In genomic region chr14:54050759-54051158, GRCh38 we compare ENCODE assay signal across 16 cellular contexts.
A peak's percentile ranks its signal among the peaks of the same experiment; 100 is the strongest.
DNase-seq lines count a peak whose midpoint lies in the region; ATAC-seq and TF ChIP-seq lines count a peak whose summit lies in the region.
"Had no signal": no experiment of that assay in that cellular context is flagged by ENCODE, and none has a peak within 500 bp of the region (broad histone marks: within the 10 kb centered on the region; RNA-seq: fewer than 3 reads in every experiment).

No MANE protein-coding gene starts in this region.

- TF ChIP-seq CTCF in Calu3 (IDR thresholded peaks at IDR 0.05; ENCODE audit: unreplicated experiment) (no peak), lower lobe of right lung (IDR thresholded peaks at IDR 0.05) (no peak), stomach (IDR thresholded peaks at IDR 0.05) (no peak), mucosa of descending colon (IDR thresholded peaks at IDR 0.05) (no peak)

- H3K27ac Mint-ChIP-seq in Calu3 (ENCODE audit: unreplicated experiment): no peak overlapping the region
- H3K27ac Mint-ChIP-seq: CD14-positive monocyte; CD8-positive, alpha-beta T cell; HFFc6 had no signal

- WGBS in stomach, 5 donors: 27 to 64% (median 37%) methylated on average over 3 of the region's 3 CpGs

- no peaks in the 10 kb centered on the region for H3K4me1 ChIP-seq in lower lobe of right lung
- H3K4me1 ChIP-seq in stomach: peaks cover 0 to 16% (median 0%) of the 10 kb centered on the region in 4 donors
- H3K4me1 ChIP-seq in mucosa of descending colon (ENCODE audit: low read depth): no peaks in the 10 kb centered on the region

- CTCF ChIA-PET in Calu3 (lab: Charles Lee): no interaction called here

- BruUV-seq in Calu3 (replicated peaks; lab: Mats Ljungman, UMichigan): no TSS peak

- H3K27me3 Mint-ChIP-seq in Calu3 (ENCODE audit: unreplicated experiment): no peaks in the 10 kb centered on the region

- H3K9me3 ChIP-seq in lower lobe of right lung (no peaks in the 10 kb centered on the region), stomach (no peaks in the 10 kb centered on the region), mucosa of descending colon (no peaks in the 10 kb centered on the region)
- H3K9me3 ChIP-seq: A549, Caco-2 had no signal

- H3K36me3 Mint-ChIP-seq in Calu3 (ENCODE audit: insufficient read depth, unreplicated experiment): peaks cover 5% of the 10 kb centered on the region
- H3K36me3 Mint-ChIP-seq: CD14-positive monocyte; CD8-positive, alpha-beta T cell had no signal

- TF ChIP-seq EP300 in stomach (IDR thresholded peaks at IDR 0.05): no peak

- ATAC-seq in lower lobe of right lung: peak; percentile 83 to 92
- ATAC-seq in mucosa of descending colon: no peak
- ATAC-seq: A549; CD8-positive, alpha-beta T cell; HepG2 had no signal

- H3K4me1 Mint-ChIP-seq in Calu3 (ENCODE audit: low read depth, unreplicated experiment): peaks cover 46% of the 10 kb centered on the region

- no peak overlapping the region for H3K4me3 ChIP-seq in lower lobe of right lung
- no peak overlapping the region for H3K4me3 ChIP-seq in stomach
- H3K4me3 ChIP-seq in mucosa of descending colon: no peak overlapping the region
- H3K4me3 ChIP-seq: A549 had no signal

- no peak for TF ChIP-seq POLR2A in stomach (IDR thresholded peaks at IDR 0.05)

- intact Hi-C loops in Calu3 (cut with micrococcal nuclease; ENCODE audit: unreplicated experiment): no loop called here
- intact Hi-C loops in lower lobe of right lung (cut with DNase I): no loop called here
- intact Hi-C loops in stomach (cut with DNase I; ENCODE audit: low total_unique reads): no loop called here
- intact Hi-C loops in mucosa of descending colon (cut with DNase I, micrococcal nuclease): no loop called here

- peaks cover 2% of the 10 kb centered on the region for H3K9me3 Mint-ChIP-seq in Calu3 (ENCODE audit: low read depth, unreplicated experiment)
- H3K9me3 Mint-ChIP-seq: CD8-positive, alpha-beta T cell; HFFc6 had no signal

- H3K27ac ChIP-seq in lower lobe of right lung: no peak overlapping the region
- peak overlapping the region in 2 of 5 donors; percentile 29 to 35 for H3K27ac ChIP-seq in stomach
- H3K27ac ChIP-seq: A549 had no signal

- H3K36me3 ChIP-seq in lower lobe of right lung (no peaks in the 10 kb centered on the region), stomach (no peaks in the 10 kb centered on the region), mucosa of descending colon (ENCODE audit: low read depth) (no peaks in the 10 kb centered on the region)

- DNase-seq in Calu3 (peak; percentile 9), HT-29 (ENCODE audit: low spot score) (peak; percentile 74), lower lobe of right lung (peak; percentile 68), stomach (peak; percentile 28), mucosa of descending colon (no peak), NCI-H510A (lab: John Stamatoyannopoulos, UW) (no peak), HuH-7.5 (ENCODE audit: low spot score) (no peak)
- DNase-seq: Caco-2; CD8-positive, alpha-beta T cell; DND-41; GDM1; HCEC 1CT; HFFc6 had no signal

- H3K27me3 ChIP-seq in lower lobe of right lung (ENCODE audit: low read depth) (no peaks in the 10 kb centered on the region), stomach (no peaks in the 10 kb centered on the region)

- H3K4me3 Mint-ChIP-seq in Calu3 (ENCODE audit: low read depth, unreplicated experiment): no peak overlapping the region
- H3K4me3 Mint-ChIP-seq: CD14-positive monocyte; CD8-positive, alpha-beta T cell; HFFc6 had no signal

Comparison
In these comparisons a context has a peak if more than half of its experiments do, and no peak if none do; other contexts are left out.
1. DNase-seq: peak in Calu3 (single experiment), HT-29 (single experiment), lower lobe of right lung (single experiment) and stomach (single experiment); none in mucosa of descending colon (0 of 3), NCI-H510A (single experiment) and HuH-7.5 (single experiment).